Comparison of ENCODE assay signal across 9 cellular contexts in genomic region chr5:67773439-67773988, GRCh38.
A peak's percentile ranks its signal among the peaks of the same experiment; 100 is the strongest.
DNase-seq lines count a peak whose midpoint lies in the region; FAIRE-seq and TF ChIP-seq lines count a peak whose summit lies in the region.
"Had no signal": no experiment of that assay in that cellular context is flagged by ENCODE, and none has a peak within 500 bp of the region (broad histone marks: within the 10 kb centered on the region; RNA-seq: fewer than 3 reads in every experiment).

No MANE protein-coding gene starts in this region.

- CTCF ChIA-PET in Calu3 (lab: Charles Lee): interaction anchor here (0.6 to 1.6 kb wide), 5 partner anchors 442 to 572 kb away, joined by 3 to 4 read pairs (median 4); partner anchors contain the start of gene PIK3R1

- H3K4me3 Mint-ChIP-seq in Calu3 (ENCODE audit: low read depth, unreplicated experiment): peak overlapping the region; percentile 49
- H3K4me3 Mint-ChIP-seq in T-helper 2 cell treated with Interferon-gamma antibody and Interleukin-4, amounts not matched to agents 5 μg/mL and 100 μg/mL, for 36 hours: no peak overlapping the region
- H3K4me3 Mint-ChIP-seq: nephron had no signal

- intact Hi-C loops in Calu3 (cut with micrococcal nuclease; ENCODE audit: unreplicated experiment): loop anchor here (1.0 to 5.0 kb wide), 12 partner anchors 34 to 684 kb away; partner anchors contain the start of gene PIK3R1

- H3K4me1 Mint-ChIP-seq in Calu3 (ENCODE audit: low read depth, unreplicated experiment): peaks cover 68% of the 10 kb centered on the region
- H3K4me1 Mint-ChIP-seq in T-helper 2 cell treated with Interferon-gamma antibody and Interleukin-4, amounts not matched to agents 5 μg/mL and 100 μg/mL, for 36 hours (ENCODE audit: low read depth): peaks cover 2% of the 10 kb centered on the region

- no peak for TF ChIP-seq CTCF in Calu3 (IDR thresholded peaks at IDR 0.05; ENCODE audit: unreplicated experiment)

- peak overlapping the region; percentile 100 for H3K27ac Mint-ChIP-seq in Calu3 (ENCODE audit: unreplicated experiment)
- no peak overlapping the region for H3K27ac Mint-ChIP-seq in T-helper 2 cell treated with Interferon-gamma antibody and Interleukin-4, amounts not matched to agents 5 μg/mL and 100 μg/mL, for 36 hours

- H3K27me3 Mint-ChIP-seq in Calu3 (ENCODE audit: unreplicated experiment): no peaks in the 10 kb centered on the region
- no peaks in the 10 kb centered on the region for H3K27me3 Mint-ChIP-seq in T-helper 2 cell treated with Interferon-gamma antibody and Interleukin-4, amounts not matched to agents 5 μg/mL and 100 μg/mL, for 36 hours (ENCODE audit: low read depth)

- H3K9me3 Mint-ChIP-seq in Calu3 (ENCODE audit: low read depth, unreplicated experiment): peaks cover 3% of the 10 kb centered on the region
- H3K9me3 Mint-ChIP-seq in T-helper 2 cell treated with Interferon-gamma antibody and Interleukin-4, amounts not matched to agents 5 μg/mL and 100 μg/mL, for 36 hours: no peaks in the 10 kb centered on the region

- in situ Hi-C loops in KBM-7 (cut with MboI; ENCODE audit: low pct_unique_long_range_greater_than_20kb, low sequenced_read_pairs): no loop called here

- BruUV-seq in Calu3 (replicated peaks; lab: Mats Ljungman, UMichigan): no TSS peak

- peak; percentile 97 for FAIRE-seq in frontal cortex (lab: Jason Lieb, UNC)

- DNase-seq in Calu3: peak; percentile 75
- peak; percentile 85 for DNase-seq in SW480 (ENCODE audit: low spot score)
- peak; percentile 16 to 48 for DNase-seq in frontal cortex (ENCODE audit: low spot score in 2 of 2)
- DNase-seq in occipital lobe (lab: John Stamatoyannopoulos, UW): peak; percentile 48
- DNase-seq in SHP77 (lab: John Stamatoyannopoulos, UW): no peak
- no peak for DNase-seq in T-helper 2 cell treated with Interferon-gamma antibody and Interleukin-4, amounts not matched to agents 5 μg/mL and 100 μg/mL, for 36 hours (ENCODE audit: low spot score)
- no peak for DNase-seq in activated CD8-positive, alpha-beta memory T cell treated with anti-CD3 and anti-CD28 coated beads for 24 hours
- no peak for DNase-seq in KBM-7

- H3K36me3 Mint-ChIP-seq in Calu3 (ENCODE audit: insufficient read depth, unreplicated experiment): peaks cover 27% of the 10 kb centered on the region
- H3K36me3 Mint-ChIP-seq in T-helper 2 cell treated with Interferon-gamma antibody and Interleukin-4, amounts not matched to agents 5 μg/mL and 100 μg/mL, for 36 hours (ENCODE audit: low read depth): no peaks in the 10 kb centered on the region

Comparison
In these comparisons a context has a peak if more than half of its experiments do, and no peak if none do; other contexts are left out.
1. DNase-seq: peak in Calu3 (single experiment), SW480 (single experiment), frontal cortex (2 of 2) and occipital lobe (single experiment); none in SHP77 (0 of 2), T-helper 2 cell treated with Interferon-gamma antibody and Interleukin-4, amounts not matched to agents 5 μg/mL and 100 μg/mL, for 36 hours (single experiment), activated CD8-positive, alpha-beta memory T cell treated with anti-CD3 and anti-CD28 coated beads for 24 hours (single experiment) and KBM-7 (single experiment).